ENCODE assay signal across 8 cellular contexts in the genomic region with DNA sequence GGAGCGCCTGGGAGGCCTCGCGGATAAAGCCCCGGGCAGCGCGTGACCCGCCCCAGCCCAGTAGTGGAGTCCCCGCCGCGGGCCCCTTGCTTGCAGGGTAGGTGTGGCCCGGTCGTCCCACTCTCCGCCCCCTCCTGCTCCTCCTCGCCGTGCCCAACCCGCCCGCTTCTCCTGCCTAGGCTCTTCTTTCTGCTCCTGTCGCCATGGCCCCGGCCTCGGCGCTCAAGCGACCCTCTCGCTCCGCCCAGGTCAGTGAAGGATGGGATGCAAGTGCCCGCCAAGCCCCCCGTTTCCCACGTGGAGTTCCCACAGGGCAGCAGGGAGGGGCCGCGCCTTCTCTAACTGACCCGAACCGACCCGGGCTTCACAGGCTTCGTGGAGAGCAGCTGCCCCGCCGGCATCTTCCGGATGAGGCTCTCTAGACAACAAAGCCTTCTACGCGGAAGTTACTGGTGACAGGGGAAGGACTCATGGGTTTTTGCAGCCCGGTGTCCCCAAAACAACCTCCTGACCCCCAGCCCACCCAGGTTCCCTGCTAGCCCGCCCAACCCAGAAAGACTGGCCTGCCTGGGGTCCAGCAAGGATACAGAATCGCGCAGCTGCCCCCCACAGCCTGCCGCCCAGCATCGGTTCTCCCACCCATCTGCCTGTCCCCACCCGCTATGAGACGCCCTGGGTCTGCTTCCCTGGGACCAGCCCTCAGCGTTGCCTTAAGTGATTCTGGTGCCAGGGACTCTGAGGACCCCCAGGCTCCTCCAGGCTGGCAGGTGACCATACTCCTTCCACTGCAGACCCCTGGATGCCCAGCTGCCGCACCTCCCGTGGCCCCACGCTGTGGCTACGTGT. TPM values are rescaled to one million over a fixed set of nuclear protein-coding genes. Genes with fewer than 3 reads are reported as not detected.
DNase-seq lines count a peak whose midpoint lies in the region; ATAC-seq and TF ChIP-seq lines count a peak whose summit lies in the region.

No MANE protein-coding gene starts in this region.

- H3K9me3 ChIP-seq in CD4-positive, alpha-beta memory T cell (ENCODE audit: control insufficient read depth in 1 of 2, low read length in 2 of 2), result no peaks in the 10 kb centered on the region
- no peaks in the 10 kb centered on the region for H3K9me3 ChIP-seq in parathyroid adenoma (ENCODE audit: control insufficient read depth, low read length)
- H3K9me3 ChIP-seq in upper lobe of left lung, result no peaks in the 10 kb centered on the region

- no peaks in the 10 kb centered on the region for H3K9me3 Mint-ChIP-seq in CD4-positive, alpha-beta memory T cell
- H3K9me3 Mint-ChIP-seq in IgD-negative memory B cell, result no peaks in the 10 kb centered on the region

- no peak overlapping the region for H3K9ac ChIP-seq in parathyroid adenoma

- TF ChIP-seq CTCF in GM20000 (IDR thresholded peaks at IDR 0.05; ENCODE audit: extremely low read depth, missing control alignments) (no peak), fibroblast of the aortic adventitia (IDR thresholded peaks at IDR 0.05; ENCODE audit: insufficient read depth, low read length) (no peak), parathyroid adenoma (IDR thresholded peaks at IDR 0.05) (no peak), upper lobe of left lung (IDR thresholded peaks at IDR 0.05) (no peak)

- peak overlapping the region; percentile 35 for H3K27ac ChIP-seq in CD4-positive, alpha-beta memory T cell (ENCODE audit: low read depth, low read length)
- no peak overlapping the region for H3K27ac ChIP-seq in parathyroid adenoma
- peak overlapping the region in 1 of 4 donors; percentile 60 for H3K27ac ChIP-seq in upper lobe of left lung

- peak; percentile 35 to 79 for ATAC-seq in upper lobe of left lung (ENCODE audit: low FRiP score in 2 of 2)

- peak in 1 of 4 donors; percentile 12 for TF ChIP-seq POLR2A in upper lobe of left lung (IDR thresholded peaks at IDR 0.05)

- intact Hi-C loops in CD4-positive, alpha-beta memory T cell (cut with micrococcal nuclease), result loop anchor here (1.0 to 10.0 kb wide), 4 partner anchors 32 to 1309 kb away; partner anchors contain the start of genes LAPTM4A, RDH14 and TTC32

- peak overlapping the region; percentile 98 for H2AFZ ChIP-seq in parathyroid adenoma

- H3K79me2 ChIP-seq in parathyroid adenoma, result no peaks in the 10 kb centered on the region

- H3K4me2 ChIP-seq in parathyroid adenoma (ENCODE audit: low read length), result peak overlapping the region; percentile 64

- H3K36me3 ChIP-seq in CD4-positive, alpha-beta memory T cell (ENCODE audit: insufficient read depth, low read length), result peaks cover 6% of the 10 kb centered on the region
- H3K36me3 ChIP-seq in parathyroid adenoma (ENCODE audit: control insufficient read depth, insufficient read depth, low read length) (no peaks in the 10 kb centered on the region), upper lobe of left lung (no peaks in the 10 kb centered on the region)

- H3K4me3 ChIP-seq in CD4-positive, alpha-beta memory T cell (ENCODE audit: low read length in 2 of 2), result peak overlapping the region; percentile 25 to 62
- H3K4me3 ChIP-seq in fibroblast of the aortic adventitia (ENCODE audit: low read depth, low read length), result peak overlapping the region; percentile 57
- H3K4me3 ChIP-seq in parathyroid adenoma (ENCODE audit: low read depth, low read length), result peak overlapping the region; percentile 48
- H3K4me3 ChIP-seq in upper lobe of left lung, result peak overlapping the region; percentile 24 to 56 (median 44)

- H3K4me1 Mint-ChIP-seq in CD4-positive, alpha-beta memory T cell, result peaks cover 14 to 35% (median 27%) of the 10 kb centered on the region in 4 donors
- peaks cover 14 to 18% (median 15%) of the 10 kb centered on the region in 3 donors for H3K4me1 Mint-ChIP-seq in IgD-negative memory B cell

- peaks cover 20% of the 10 kb centered on the region for H3K4me1 ChIP-seq in CD4-positive, alpha-beta memory T cell (ENCODE audit: insufficient read depth, low read length)
- H3K4me1 ChIP-seq in parathyroid adenoma (no peaks in the 10 kb centered on the region), upper lobe of left lung (peaks cover 0 to 10% (median 6%) of the 10 kb centered on the region in 4 donors)

- peak overlapping the region; percentile 94 to 99 (median 94) for H3K4me3 Mint-ChIP-seq in CD4-positive, alpha-beta memory T cell
- H3K4me3 Mint-ChIP-seq in IgD-negative memory B cell, result peak overlapping the region; percentile 93 to 100 (median 97)

- no peak for TF ChIP-seq EP300 in upper lobe of left lung (IDR thresholded peaks at IDR 0.05)

- WGBS in upper lobe of left lung, 2 donors, result 12 to 20% methylated on average over 10 to 47 of the region's 51 CpGs

- CTCF ChIA-PET in CD4-positive, alpha-beta memory T cell (lab: Charles Lee; ENCODE audit: partially characterized antibody), result interaction anchor here (1.5 kb wide), 1 partner anchor 1348 kb away, joined by 3 read pairs; no protein-coding TSS in a partner anchor

- peak overlapping the region; percentile 87 to 97 (median 96) for H3K27ac Mint-ChIP-seq in CD4-positive, alpha-beta memory T cell
- H3K27ac Mint-ChIP-seq in IgD-negative memory B cell, result peak overlapping the region; percentile 82 to 98 (median 89)

- H3K36me3 Mint-ChIP-seq in CD4-positive, alpha-beta memory T cell, result peaks cover 12 to 16% of the 10 kb centered on the region in 2 donors
- H3K36me3 Mint-ChIP-seq in IgD-negative memory B cell, result no peaks in the 10 kb centered on the region

- H3K27me3 ChIP-seq in CD4-positive, alpha-beta memory T cell (ENCODE audit: insufficient read depth, low read length), result no peaks in the 10 kb centered on the region
- H3K27me3 ChIP-seq in parathyroid adenoma (ENCODE audit: control insufficient read depth, insufficient read depth, low read length) (no peaks in the 10 kb centered on the region), upper lobe of left lung (no peaks in the 10 kb centered on the region)

- H3K27me3 Mint-ChIP-seq in CD4-positive, alpha-beta memory T cell, result no peaks in the 10 kb centered on the region
- H3K27me3 Mint-ChIP-seq in IgD-negative memory B cell, result no peaks in the 10 kb centered on the region

- POLR2A ChIA-PET in CD4-positive, alpha-beta memory T cell (lab: Charles Lee; ENCODE audit: partially characterized antibody), result interaction anchor here (0.6 to 2.6 kb wide), 11 partner anchors 23 to 1311 kb away, joined by 3 to 34 read pairs (median 4); partner anchors contain the start of genes LAPTM4A, OSR1, RDH14 and TTC32

- DNase-seq in CD4-positive, alpha-beta memory T cell, result peak; percentile 66 to 71 (median 68)
- DNase-seq in GM20000 (ENCODE audit: low spot score) (peak; percentile 62), activated T-cell treated with anti-CD3 and anti-CD28 coated beads for 4 hours (peak; percentile 50), fibroblast of the aortic adventitia (ENCODE audit: low read depth) (no peak), upper lobe of left lung (peak; percentile 60 to 88), cerebellar nuclear complex (lab: John Stamatoyannopoulos, UW) (no peak)

RNA-seq across cellular contexts. Expression of gene TTC32, which starts 32.9 kb away (rescaled TPM):
- 10 to 100 TPM; 44.4 to 48.7 TPM for total RNA-seq in CD4-positive, alpha-beta memory T cell
- polyA plus RNA-seq in CD4-positive, alpha-beta memory T cell, result 10 to 100 TPM; 24.3 to 34.2 TPM
- 18.3 TPM for polyA plus RNA-seq in IgD-negative memory B cell
- total RNA-seq in fibroblast of the aortic adventitia (ENCODE audit: low replicate concordance), result 9.3 and 34.1 TPM in 2 replicates
- 10 to 100 TPM in 4 of 6 donors, 1 to 10 TPM in 2; 8.4 to 14.7 (median 12.3) TPM for total RNA-seq in upper lobe of left lung

Comparison
In these comparisons a context has a peak if more than half of its experiments do, and no peak if none do; other contexts are left out.
1. DNase-seq: peak in CD4-positive, alpha-beta memory T cell (5 of 5), GM20000 (single experiment), activated T-cell treated with anti-CD3 and anti-CD28 coated beads for 4 hours (single experiment) and upper lobe of left lung (2 of 2); none in fibroblast of the aortic adventitia (single experiment) and cerebellar nuclear complex (0 of 2).
2. Peak in every context shown above with its lines, with median percentiles within 50 percentile points of each other: H3K4me3 ChIP-seq.